15 cellular contexts compared by ENCODE assay signal in the genomic region with DNA sequence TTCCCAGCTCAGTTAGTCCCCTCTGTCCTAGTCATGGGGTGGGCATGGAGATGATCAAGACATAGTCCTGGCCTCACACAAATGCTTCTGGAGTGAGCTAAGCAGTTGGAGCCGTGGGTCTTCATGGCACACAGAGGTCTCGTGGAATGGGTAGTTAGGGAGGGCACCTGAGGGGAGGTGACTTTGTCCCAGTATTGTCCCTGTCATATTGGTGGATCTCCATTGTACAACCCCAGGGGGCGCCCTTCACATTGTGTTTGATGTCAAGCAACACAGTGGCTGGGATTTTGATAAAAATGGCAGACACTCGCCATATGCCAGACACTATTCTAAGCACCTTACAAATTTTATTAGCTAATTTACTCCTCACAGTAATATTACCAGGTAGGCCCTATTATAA.
DNase-seq lines count a peak whose midpoint lies in the region; ATAC-seq, FAIRE-seq and TF ChIP-seq lines count a peak whose summit lies in the region.
"Had no signal": no experiment of that assay in that cellular context is flagged by ENCODE, and none has a peak within 500 bp of the region (broad histone marks: within the 10 kb centered on the region; RNA-seq: fewer than 3 reads in every experiment).

No MANE protein-coding gene starts in this region.

- H3K36me3 Mint-ChIP-seq in CD14-positive monocyte = no peaks in the 10 kb centered on the region

- no peak overlapping the region for H3K27ac Mint-ChIP-seq in stimulated activated naive CD8-positive, alpha-beta T cell treated with anti-CD3 and anti-CD28 coated beads, Interleukin-15, amount 100 ng/mL, for 72 hours
- H3K27ac Mint-ChIP-seq in CD14-positive monocyte = no peak overlapping the region
- H3K27ac Mint-ChIP-seq: naive B cell, T-helper 17 cell had no signal

- DNase-seq in stimulated activated naive CD8-positive, alpha-beta T cell treated with anti-CD3 and anti-CD28 coated beads, Interleukin-15, Interleukin-2, amounts not matched to agents 100 U/mL and 50 U/mL, for 24 hours = peak; percentile 10
- no peak for DNase-seq in stimulated activated naive CD8-positive, alpha-beta T cell treated with anti-CD3 and anti-CD28 coated beads, Interleukin-15, amount 100 ng/mL, for 72 hours
- peak; percentile 39 for DNase-seq in NCI-H2196 (lab: John Stamatoyannopoulos, UW; ENCODE audit: unreplicated experiment)
- DNase-seq in H1 (ENCODE audit: low read depth in 1 of 2, low spot score in 2 of 2) = peak in 1 of 2 experiments; percentile 72
- DNase-seq in CD14-positive monocyte (ENCODE audit: low spot score) = no peak
- no peak for DNase-seq in ovary
- DNase-seq in germinal center (ENCODE audit: low spot score) = no peak
- no peak for DNase-seq in NCI-H345 (lab: John Stamatoyannopoulos, UW)
- DNase-seq: activated CD8-positive, alpha-beta memory T cell treated with anti-CD3 and anti-CD28 coated beads, Interleukin-2, amount 50 U/mL, for 4 hours; naive B cell; NCI-H510A treated with DMSO at 0.1 percent for 48 hours; stimulated activated naive CD4-positive, alpha-beta T cell; T-helper 17 cell had no signal

- no peak overlapping the region for H2BK120ac ChIP-seq in H1 (replicated peaks; ENCODE audit: low read depth, low read length)

- H3K14ac ChIP-seq in H1 (ENCODE audit: insufficient read length) = no peak overlapping the region

- no peak overlapping the region for H4K5ac ChIP-seq in H1 (ENCODE audit: insufficient read length, low read depth, low read length)

- H3K18ac ChIP-seq in H1 (ENCODE audit: extremely low read depth, low read length) = no peak overlapping the region; the same call in 1 of the 2 replicates

- intact Hi-C loops in CD14-positive monocyte (cut with micrococcal nuclease) (no loop called here), ovary (cut with DNase I) (no loop called here)

- no peak overlapping the region for H2BK20ac ChIP-seq in H1 (ENCODE audit: low read length)

- H4K20me1 ChIP-seq in H1 (replicated peaks in 1 of 2; ENCODE audit: control insufficient read depth in 1 of 2, insufficient read depth in 2 of 2, low read length in 2 of 2) = no peaks in the 10 kb centered on the region

- H3K4me2 ChIP-seq in H1 (ENCODE audit: insufficient read depth in 1 of 2, low read depth in 2 of 2, low read length in 2 of 2) = no peak overlapping the region

- peak; percentile 36 to 50 (median 39); a peak in 3 of 4 replicates for TF ChIP-seq CTCF in H1 (IDR thresholded peaks at IDR 0.05; ENCODE audit: control extremely low read depth in 1 of 3, insufficient read depth in 1 of 3, low read depth in 1 of 3, low read length in 3 of 3)
- TF ChIP-seq CTCF in CD14-positive monocyte (IDR thresholded peaks at IDR 0.05) = no peak
- TF ChIP-seq CTCF in ovary (IDR thresholded peaks at IDR 0.05) = no peak

- CTCF ChIA-PET in H1 (lab: Charles Lee; ENCODE audit: partially characterized antibody) = interaction anchor here (0.7 to 3.4 kb wide), 37 partner anchors 9 to 282 kb away, joined by 3 to 20 read pairs (median 4); no protein-coding TSS in a partner anchor

- WGBS in H1 (ENCODE audit: extremely low coverage in 1 of 2, insufficient coverage in 1 of 2, insufficient read length in 1 of 2, insufficient replicate concordance in 2 of 2, low coverage in 1 of 2, low lambda C conversion rate in 2 of 2, missing lambda C conversion rate in 1 of 2), 2 experiments = 68% methylated on average over 4 of the region's 4 CpGs; no CpG with 5 or more reads in 1 of the 2 experiments
- 70 to 72% (median 71%) methylated on average over 4 of the region's 4 CpGs for WGBS in ovary, 3 donors

- H3K4me1 ChIP-seq in H1 (replicated peaks in 1 of 4; ENCODE audit: control insufficient read depth in 3 of 4, insufficient read depth in 4 of 4, low read length in 3 of 4) (peaks cover 0 to 6% (median 2%) of the 10 kb centered on the region in 4 experiments; a peak in 5 of 7 replicates), ovary (ENCODE audit: insufficient read depth) (no peaks in the 10 kb centered on the region)

- H2AK5ac ChIP-seq in H1 (ENCODE audit: low read depth, low read length) = no peak overlapping the region; the same call in 1 of the 2 replicates

- H2BK5ac ChIP-seq in H1 (ENCODE audit: low read depth, low read length) = no peak overlapping the region

- TF ChIP-seq POLR2A in H1 (IDR thresholded peaks at IDR 0.05; ENCODE audit: control extremely low read depth in 1 of 2, low read depth in 2 of 2, low read length in 2 of 2) (no peak), ovary (IDR thresholded peaks at IDR 0.05) (no peak)

- H3K27ac ChIP-seq in H1 (ENCODE audit: low read depth, low read length) (no peak overlapping the region), ovary (no peak overlapping the region)

- no peak overlapping the region for H4K91ac ChIP-seq in H1 (replicated peaks; ENCODE audit: insufficient read length, low read length)

- no peak overlapping the region for H3K23ac ChIP-seq in H1 (ENCODE audit: insufficient read length)

- no peak overlapping the region for H3K4ac ChIP-seq in H1 (replicated peaks; ENCODE audit: insufficient read length, low read depth, low read length)

- no peak for ATAC-seq in stimulated activated naive CD8-positive, alpha-beta T cell treated with anti-CD3 and anti-CD28 coated beads, Interleukin-15, Interleukin-2, amounts not matched to agents 100 U/mL and 50 U/mL, for 24 hours
- ATAC-seq in stimulated activated naive CD8-positive, alpha-beta T cell treated with anti-CD3 and anti-CD28 coated beads, Interleukin-15, amount 100 ng/mL, for 72 hours = no peak
- ATAC-seq: esophagus mucosa, T-helper 17 cell had no signal

- no peaks in the 10 kb centered on the region for H3K9me3 Mint-ChIP-seq in stimulated activated naive CD8-positive, alpha-beta T cell treated with anti-CD3 and anti-CD28 coated beads, Interleukin-15, amount 100 ng/mL, for 72 hours
- peaks cover 0 to 2% (median 0%) of the 10 kb centered on the region in 7 donors for H3K9me3 Mint-ChIP-seq in CD14-positive monocyte

- H3K9ac ChIP-seq in H1 (replicated peaks in 1 of 4; ENCODE audit: extremely low read depth in 1 of 4, low read depth in 3 of 4, low read length in 3 of 4) = no peak overlapping the region

- no peak overlapping the region for H2AFZ ChIP-seq in H1 (ENCODE audit: low read length)

- H3K4me1 Mint-ChIP-seq in stimulated activated naive CD8-positive, alpha-beta T cell treated with anti-CD3 and anti-CD28 coated beads, Interleukin-15, amount 100 ng/mL, for 72 hours = no peaks in the 10 kb centered on the region
- H3K4me1 Mint-ChIP-seq in CD14-positive monocyte = no peaks in the 10 kb centered on the region
- H3K4me1 Mint-ChIP-seq: naive B cell, T-helper 17 cell had no signal

- H3K27me3 Mint-ChIP-seq in stimulated activated naive CD8-positive, alpha-beta T cell treated with anti-CD3 and anti-CD28 coated beads, Interleukin-15, amount 100 ng/mL, for 72 hours = peaks cover 62% of the 10 kb centered on the region
- H3K27me3 Mint-ChIP-seq in CD14-positive monocyte (ENCODE audit: low read depth in 3 of 3) = peaks cover 29 to 46% (median 30%) of the 10 kb centered on the region in 3 donors

- peak; percentile 47 to 66 for TF ChIP-seq RAD21 in H1 (IDR thresholded peaks at IDR 0.05 in 1 of 2, conservative IDR thresholded peaks at IDR 0.05 in 1 of 2; ENCODE audit: low read depth in 2 of 2, low read length in 2 of 2)

- no peak overlapping the region for H3K4me3 ChIP-seq in H1 (ENCODE audit: extremely low read depth in 1 of 4, insufficient read depth in 2 of 4, low read depth in 3 of 4, low read length in 4 of 4)
- no peak overlapping the region for H3K4me3 ChIP-seq in ovary

- FAIRE-seq in H1 (lab: Jason Lieb, UNC) = no peak
- FAIRE-seq: astrocyte had no signal

- H3K9me3 ChIP-seq in H1 (ENCODE audit: insufficient read depth in 2 of 2, low read depth in 1 of 2, low read length in 1 of 2) = no peaks in the 10 kb centered on the region
- no peaks in the 10 kb centered on the region for H3K9me3 ChIP-seq in ovary

- no peak overlapping the region for H3K56ac ChIP-seq in H1 (replicated peaks; ENCODE audit: insufficient read length, low read depth, low read length)

- H3K36me3 ChIP-seq in H1 (ENCODE audit: control insufficient read depth in 2 of 4, insufficient read depth in 4 of 4, low read length in 3 of 4) = no peaks in the 10 kb centered on the region; a peak in 1 of 8 replicates
- no peaks in the 10 kb centered on the region for H3K36me3 ChIP-seq in ovary

- H2BK12ac ChIP-seq in H1 (ENCODE audit: low read depth, low read length) = peak overlapping the region; percentile 19; the same call in 1 of the 2 replicates

- H3K27me3 ChIP-seq in H1 (replicated peaks in 1 of 4; ENCODE audit: control insufficient read depth in 3 of 4, extremely low read depth in 1 of 4, insufficient read depth in 3 of 4, low read length in 3 of 4) (no peaks in the 10 kb centered on the region), ovary (no peaks in the 10 kb centered on the region)

- POLR2A ChIA-PET in H1 (lab: Charles Lee; ENCODE audit: partially characterized antibody) = no interaction called here

- no peak for TF ChIP-seq EP300 in H1 (IDR thresholded peaks at IDR 0.05; ENCODE audit: borderline replicate concordance in 1 of 2, low read depth in 2 of 2, low read length in 2 of 2)
- TF ChIP-seq EP300 in ovary (IDR thresholded peaks at IDR 0.05) = no peak

- no peaks in the 10 kb centered on the region for H3K23me2 ChIP-seq in H1 (ENCODE audit: low read depth, low read length)

- H3K4me3 Mint-ChIP-seq in stimulated activated naive CD8-positive, alpha-beta T cell treated with anti-CD3 and anti-CD28 coated beads, Interleukin-15, amount 100 ng/mL, for 72 hours = no peak overlapping the region
- H3K4me3 Mint-ChIP-seq in CD14-positive monocyte = no peak overlapping the region
- H3K4me3 Mint-ChIP-seq: naive B cell, T-helper 17 cell had no signal

- H3K79me2 ChIP-seq in H1 (ENCODE audit: control insufficient read depth in 1 of 2, insufficient read depth in 2 of 2, low read length in 2 of 2) = no peaks in the 10 kb centered on the region

- no peak overlapping the region for H4K8ac ChIP-seq in H1 (ENCODE audit: extremely low read depth, insufficient read depth, low read length)

- H2BK15ac ChIP-seq in H1 (ENCODE audit: low read length) = no peak overlapping the region

- H3K79me1 ChIP-seq in H1 (ENCODE audit: low read depth, low read length) = no peaks in the 10 kb centered on the region

TF ChIP-seq in H1, 55 proteins besides CTCF, POLR2A, EP300 and RAD21 (continues in another document):
- TF ChIP-seq NRF1 (IDR thresholded peaks at IDR 0.05; ENCODE audit: low read depth, low read length) = no peak
- TF ChIP-seq SIX5 (IDR thresholded peaks at IDR 0.05; ENCODE audit: low read depth, low read length) = no peak
- no peak for TF ChIP-seq PHF8 (conservative IDR thresholded peaks at IDR 0.05; ENCODE audit: low read depth, low read length)
- TF ChIP-seq, protein P1, sequence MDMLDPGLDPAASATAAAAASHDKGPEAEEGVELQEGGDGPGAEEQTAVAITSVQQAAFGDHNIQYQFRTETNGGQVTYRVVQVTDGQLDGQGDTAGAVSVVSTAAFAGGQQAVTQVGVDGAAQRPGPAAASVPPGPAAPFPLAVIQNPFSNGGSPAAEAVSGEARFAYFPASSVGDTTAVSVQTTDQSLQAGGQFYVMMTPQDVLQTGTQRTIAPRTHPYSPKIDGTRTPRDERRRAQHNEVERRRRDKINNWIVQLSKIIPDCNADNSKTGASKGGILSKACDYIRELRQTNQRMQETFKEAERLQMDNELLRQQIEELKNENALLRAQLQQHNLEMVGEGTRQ (IDR thresholded peaks at IDR 0.05; ENCODE audit: low read length) = no peak

Comparison
In these comparisons a context has a peak if more than half of its experiments do, and no peak if none do; other contexts are left out.
1. DNase-seq: peak in stimulated activated naive CD8-positive, alpha-beta T cell treated with anti-CD3 and anti-CD28 coated beads, Interleukin-15, Interleukin-2, amounts not matched to agents 100 U/mL and 50 U/mL, for 24 hours (single experiment) and NCI-H2196 (single experiment); none in stimulated activated naive CD8-positive, alpha-beta T cell treated with anti-CD3 and anti-CD28 coated beads, Interleukin-15, amount 100 ng/mL, for 72 hours (0 of 2), CD14-positive monocyte (single experiment), ovary (0 of 5), germinal center (single experiment) and NCI-H345 (single experiment).
2. CTCF ChIP-seq: peak in H1 (3 of 3); none in CD14-positive monocyte (single experiment) and ovary (0 of 3).